Comparison of ENCODE assay signal across 25 cellular contexts in genomic region chr13:22836475-22836874, GRCh38.
"Had no signal": no experiment of that assay in that cellular context is flagged by ENCODE, and none has a peak within 500 bp of the region (broad histone marks: within the 10 kb centered on the region; RNA-seq: fewer than 3 reads in every experiment).

No MANE protein-coding gene starts in this region.

- H3K4me3 ChIP-seq: ascending aorta, coronary artery, dorsolateral prefrontal cortex had no signal

- FAIRE-seq: bronchial epithelial cell had no signal

- H3K27ac ChIP-seq: ascending aorta, brain microvascular endothelial cell, coronary artery, dorsolateral prefrontal cortex, VCaP had no signal

- H3K27me3 ChIP-seq: ascending aorta, brain microvascular endothelial cell had no signal

- H3K36me3 ChIP-seq: ascending aorta, brain microvascular endothelial cell had no signal

- ATAC-seq: activated naive CD4-positive, alpha-beta T cell treated with anti-CD3 and anti-CD28 coated beads, Interleukin-2, amount 50 U/mL, for 72 hours; activated T-cell treated with anti-CD3 and anti-CD28 coated beads, Interleukin-2, amount 50 U/mL, for 72 hours; effector memory CD8-positive, alpha-beta T cell; WTC11 had no signal

- H3K4me1 ChIP-seq: ascending aorta had no signal

- H3K9me3 ChIP-seq: ascending aorta had no signal

- DNase-seq: activated CD4-positive, alpha-beta memory T cell treated with anti-CD3 and anti-CD28 coated beads, Interleukin-2, amount 10 ng/mL, durations not matched to agents 7 days and 5 days; activated CD4-positive, alpha-beta T cell treated with anti-CD3 and anti-CD28 coated beads for 1 hour; activated CD4-positive, alpha-beta T cell treated with anti-CD3 and anti-CD28 coated beads for 4 hours; activated CD4-positive, alpha-beta T cell treated with anti-CD3 and anti-CD28 coated beads, Interleukin-2, amount 10 ng/mL, durations not matched to agents 7 days and 5 days; activated CD4-positive, alpha-beta T cell treated with anti-CD3 and anti-CD28 coated beads, Interleukin-2, amount 50 U/mL, for 4 hours; activated CD8-positive, alpha-beta memory T cell treated with anti-CD3 and anti-CD28 coated beads, Interleukin-2, amount 50 U/mL, for 48 hours; activated gamma-delta T cell; activated naive CD4-positive, alpha-beta T cell; activated naive CD4-positive, alpha-beta T cell treated with anti-CD3 and anti-CD28 coated beads, Interleukin-2, amount 10 ng/mL, durations not matched to agents 7 days and 5 days; activated naive CD8-positive, alpha-beta T cell treated with anti-CD3 and anti-CD28 coated beads, Interleukin-2, amount 10 ng/mL, durations not matched to agents 7 days and 5 days; activated T-cell treated with anti-CD3 and anti-CD28 coated beads for 4 hours; activated T-cell treated with anti-CD3 and anti-CD28 coated beads, Interleukin-2, amount 50 U/mL, for 24 hours; activated T-cell treated with anti-CD3 and anti-CD28 coated beads, Interleukin-2, amount 50 U/mL, for 72 hours; brain microvascular endothelial cell; dorsolateral prefrontal cortex; effector memory CD8-positive, alpha-beta T cell; foreskin fibroblast; glutamatergic neuron; T-helper 2 cell had no signal
